Comparison of ENCODE assay signal across 10 cellular contexts in genomic region chr6:90083891-90084290, GRCh38.
DNase-seq lines count a peak whose midpoint lies in the region; ATAC-seq and TF ChIP-seq lines count a peak whose summit lies in the region.
"Had no signal": no experiment of that assay in that cellular context is flagged by ENCODE, and none has a peak within 500 bp of the region (broad histone marks: within the 10 kb centered on the region; RNA-seq: fewer than 3 reads in every experiment).

No MANE protein-coding gene starts in this region.

- no peak for TF ChIP-seq CTCF in right atrium auricular region (IDR thresholded peaks at IDR 0.05)

- no peaks in the 10 kb centered on the region for H3K9me3 ChIP-seq in right atrium auricular region
- H3K9me3 ChIP-seq: pancreas, transverse colon had no signal

- H3K27me3 Mint-ChIP-seq in immature natural killer cell (ENCODE audit: low read depth in 3 of 3): peaks cover 2 to 16% (median 8%) of the 10 kb centered on the region in 3 donors

- H3K4me3 ChIP-seq in right atrium auricular region: no peak overlapping the region
- H3K4me3 ChIP-seq: pancreas, transverse colon had no signal

- H3K27me3 ChIP-seq in right atrium auricular region: no peaks in the 10 kb centered on the region
- H3K27me3 ChIP-seq: pancreas, transverse colon had no signal

- H3K36me3 ChIP-seq in right atrium auricular region: no peaks in the 10 kb centered on the region
- H3K36me3 ChIP-seq: pancreas, transverse colon had no signal

- ATAC-seq in GM18505 (IDR thresholded peaks at IDR 0.05; ENCODE audit: unreplicated experiment) (peak; percentile 69), HG02852 (IDR thresholded peaks at IDR 0.05; ENCODE audit: unreplicated experiment) (peak; percentile 55), HG03460 (IDR thresholded peaks at IDR 0.05; ENCODE audit: unreplicated experiment) (no peak)

- H3K4me3 Mint-ChIP-seq in immature natural killer cell: peak overlapping the region; percentile 57 to 79 (median 64)

- TF ChIP-seq POLR2A in GM18505 (IDR thresholded peaks at IDR 0.05; ENCODE audit: borderline replicate concordance, extremely low read depth, insufficient read depth, insufficient read length): no peak

- H3K27ac ChIP-seq in right atrium auricular region: no peak overlapping the region
- H3K27ac ChIP-seq: pancreas, transverse colon had no signal

- H3K9me3 Mint-ChIP-seq in immature natural killer cell: no peaks in the 10 kb centered on the region

- DNase-seq in T follicular helper cell (ENCODE audit: low read depth) (peak; percentile 7), immature natural killer cell (peak; percentile 41 to 49 (median 48)), COLO829 (ENCODE audit: low spot score) (no peak), NCI-H1092 treated with DMSO at 0.1 percent for 48 hours (lab: John Stamatoyannopoulos, UW) (no peak), right atrium auricular region (ENCODE audit: low spot score) (no peak)
- DNase-seq: pancreas, transverse colon had no signal

- peaks cover 58 to 65% of the 10 kb centered on the region in 2 donors for H3K4me1 Mint-ChIP-seq in immature natural killer cell

- H3K36me3 Mint-ChIP-seq in immature natural killer cell: no peaks in the 10 kb centered on the region

- H3K4me1 ChIP-seq in right atrium auricular region: no peaks in the 10 kb centered on the region
- H3K4me1 ChIP-seq: transverse colon had no signal

- peak overlapping the region; percentile 18 to 85 (median 49) for H3K27ac Mint-ChIP-seq in immature natural killer cell

Comparison
In these comparisons a context has a peak if more than half of its experiments do, and no peak if none do; other contexts are left out.
1. DNase-seq: peak in T follicular helper cell (single experiment) and immature natural killer cell (3 of 3); none in COLO829 (single experiment), NCI-H1092 treated with DMSO at 0.1 percent for 48 hours (single experiment) and right atrium auricular region (single experiment).